26 cellular contexts compared by ENCODE assay signal in genomic region chr10:44244745-44245600, GRCh38.
DNase-seq lines count a peak whose midpoint lies in the region; ATAC-seq, FAIRE-seq and TF ChIP-seq lines count a peak whose summit lies in the region.
"Had no signal": no experiment of that assay in that cellular context is flagged by ENCODE, and none has a peak within 500 bp of the region (broad histone marks: within the 10 kb centered on the region; RNA-seq: fewer than 3 reads in every experiment).

No MANE protein-coding gene starts in this region.

- WGBS in GM23248 (ENCODE audit: low coverage in 1 of 2, low lambda C conversion rate in 2 of 2, missing lambda C conversion rate in 2 of 2), 2 experiments, result 83 to 87% methylated on average over 9 of the region's 9 CpGs
- WGBS in H1 (ENCODE audit: extremely low coverage in 1 of 2, insufficient coverage in 1 of 2, insufficient read length in 1 of 2, insufficient replicate concordance in 2 of 2, low coverage in 1 of 2, low lambda C conversion rate in 2 of 2, missing lambda C conversion rate in 1 of 2), 2 experiments, result 94% methylated on average over 9 of the region's 9 CpGs; no CpG with 5 or more reads in 1 of the 2 experiments
- WGBS in HepG2 (ENCODE audit: low lambda C conversion rate), result 38% methylated on average over 9 of the region's 9 CpGs
- WGBS in psoas muscle, 3 donors, result 87 to 92% (median 91%) methylated on average over 9 of the region's 9 CpGs

- H2BK120ac ChIP-seq in H1 (replicated peaks; ENCODE audit: low read depth, low read length), result no peak overlapping the region

- H3K36me3 ChIP-seq in GM23248 (ENCODE audit: low read depth), result no peaks in the 10 kb centered on the region
- no peaks in the 10 kb centered on the region for H3K36me3 ChIP-seq in H1 (ENCODE audit: control insufficient read depth in 2 of 4, insufficient read depth in 4 of 4, low read length in 3 of 4)
- no peaks in the 10 kb centered on the region for H3K36me3 ChIP-seq in HepG2 (replicated peaks in 1 of 2; ENCODE audit: control insufficient read depth in 1 of 2, insufficient read depth in 2 of 2, low read length in 2 of 2)
- H3K36me3 ChIP-seq in psoas muscle (ENCODE audit: insufficient read depth in 1 of 2, low read depth in 1 of 2), result no peaks in the 10 kb centered on the region

- intact Hi-C loops in HepG2 (cut with micrococcal nuclease; ENCODE audit: unreplicated experiment) (loop anchor here (1.0 kb wide), 2 partner anchors 8 to 14 kb away; no protein-coding TSS in a partner anchor), psoas muscle (cut with DNase I) (no loop called here)

- H3K4me1 ChIP-seq in GM23248 (ENCODE audit: insufficient read depth) (peaks cover 5% of the 10 kb centered on the region; the same call in 1 of the 2 replicates), H1 (replicated peaks in 1 of 4; ENCODE audit: control insufficient read depth in 3 of 4, insufficient read depth in 4 of 4, low read length in 3 of 4) (peaks cover 0 to 2% (median 0%) of the 10 kb centered on the region in 4 experiments; a peak in 2 of 7 replicates), HepG2 (ENCODE audit: insufficient read depth, low read length) (peaks cover 76% of the 10 kb centered on the region), psoas muscle (no peaks in the 10 kb centered on the region)

- DNase-seq in GM23248, result peak; percentile 4
- DNase-seq in H1 (ENCODE audit: low read depth in 1 of 2, low spot score in 2 of 2), result no peak
- DNase-seq in HepG2 (ENCODE audit: low spot score), result peak; percentile 80
- DNase-seq in renal cortical epithelial cell (ENCODE audit: low read depth), result peak; percentile 4
- no peak for DNase-seq in activated CD8-positive, alpha-beta memory T cell treated with anti-CD3 and anti-CD28 coated beads, Interleukin-2, amount 50 U/mL, for 4 hours
- DNase-seq in NCI-H2107 treated with DMSO at 0.1 percent for 48 hours (lab: John Stamatoyannopoulos, UW; ENCODE audit: unreplicated experiment), result no peak
- no peak for DNase-seq in psoas muscle
- DNase-seq: CD8-positive, alpha-beta memory T cell; DMS 273 treated with DMSO at 0.1 percent for 48 hours; DMS79; GDM1; GOT3; HCEC 1CT; Karpas-422; NCI-H1092; NCI-H1436; NCI-H187; NCI-H2081 treated with DMSO at 0.1 percent for 48 hours; NCI-H2171 treated with DMSO at 0.1 percent for 48 hours; NCI-H748 treated with DMSO at 0.1 percent for 48 hours; SIG-M5 had no signal

- peak overlapping the region; percentile 12; the same call in 1 of the 2 replicates for H2BK12ac ChIP-seq in H1 (ENCODE audit: low read depth, low read length)

- no peaks in the 10 kb centered on the region for H3K9me2 ChIP-seq in GM23248 (ENCODE audit: insufficient read depth)

- no peak overlapping the region for H3K23ac ChIP-seq in H1 (ENCODE audit: insufficient read length)

- H3K14ac ChIP-seq in H1 (ENCODE audit: insufficient read length), result no peak overlapping the region

- H3K4me2 ChIP-seq in GM23248 (ENCODE audit: unreplicated experiment) (no peak overlapping the region), H1 (ENCODE audit: insufficient read depth in 1 of 2, low read depth in 2 of 2, low read length in 2 of 2) (no peak overlapping the region), HepG2 (ENCODE audit: low read depth, low read length) (peak overlapping the region; percentile 78)

- H4K20me1 ChIP-seq in GM23248 (ENCODE audit: insufficient read depth) (no peaks in the 10 kb centered on the region), H1 (replicated peaks in 1 of 2; ENCODE audit: control insufficient read depth in 1 of 2, insufficient read depth in 2 of 2, low read length in 2 of 2) (no peaks in the 10 kb centered on the region), HepG2 (ENCODE audit: insufficient read depth, low read length) (no peaks in the 10 kb centered on the region)

- H3K27ac ChIP-seq in GM23248 (no peak overlapping the region), H1 (ENCODE audit: low read depth, low read length) (no peak overlapping the region), HepG2 (ENCODE audit: extremely low read length, insufficient read depth, low read length) (peak overlapping the region; percentile 83), psoas muscle (no peak overlapping the region)
- H3K27ac ChIP-seq: HL-60, SK-N-MC had no signal

- TF ChIP-seq EP300 in H1 (IDR thresholded peaks at IDR 0.05; ENCODE audit: borderline replicate concordance in 1 of 2, low read depth in 2 of 2, low read length in 2 of 2) (no peak), HepG2 (IDR thresholded peaks at IDR 0.05; ENCODE audit: low read depth in 2 of 2, low read length in 2 of 2) (no peak; a peak in 1 of 4 replicates), HepG2 (CRISPR knock-in tag; IDR thresholded peaks at IDR 0.05; ENCODE audit: borderline replicate concordance) (no peak)

- TF ChIP-seq RAD21 in H1 (IDR thresholded peaks at IDR 0.05 in 1 of 2, conservative IDR thresholded peaks at IDR 0.05 in 1 of 2; ENCODE audit: low read depth in 2 of 2, low read length in 2 of 2) (no peak), HepG2 (CRISPR knock-in tag; IDR thresholded peaks at IDR 0.05) (no peak)

- in situ Hi-C loops in GM23248 (cut with MboI), result no loop called here
- in situ Hi-C loops in HepG2 (cut with HindIII; ENCODE audit: extremely low pct_ligation_motif_present, low pct_unique_long_range_greater_than_20kb), result no loop called here

- no peak overlapping the region for H4K91ac ChIP-seq in H1 (replicated peaks; ENCODE audit: insufficient read length, low read length)

- H2AFZ ChIP-seq in GM23248 (no peak overlapping the region), H1 (ENCODE audit: low read length) (no peak overlapping the region), HepG2 (ENCODE audit: low read length) (peak overlapping the region; percentile 70)

- H3K27me3 ChIP-seq in GM23248 (replicated peaks; ENCODE audit: insufficient read depth), result no peaks in the 10 kb centered on the region
- H3K27me3 ChIP-seq in H1 (replicated peaks in 1 of 4; ENCODE audit: control insufficient read depth in 3 of 4, extremely low read depth in 1 of 4, insufficient read depth in 3 of 4, low read length in 3 of 4), result peaks cover 0 to 2% (median 0%) of the 10 kb centered on the region in 4 experiments; a peak in 3 of 7 replicates
- no peaks in the 10 kb centered on the region for H3K27me3 ChIP-seq in HepG2 (ENCODE audit: control insufficient read depth in 1 of 2, insufficient read depth in 2 of 2, low read length in 2 of 2)
- no peaks in the 10 kb centered on the region for H3K27me3 ChIP-seq in psoas muscle (ENCODE audit: insufficient read depth in 3 of 3, low read length in 2 of 3)

- H3K9me3 ChIP-seq in GM23248 (ENCODE audit: low read depth) (no peaks in the 10 kb centered on the region), H1 (ENCODE audit: insufficient read depth in 2 of 2, low read depth in 1 of 2, low read length in 1 of 2) (no peaks in the 10 kb centered on the region), HepG2 (ENCODE audit: low read length) (no peaks in the 10 kb centered on the region), psoas muscle (peaks cover 6% of the 10 kb centered on the region)

- H3K23me2 ChIP-seq in H1 (ENCODE audit: low read depth, low read length), result peaks cover 2% of the 10 kb centered on the region; the same call in 1 of the 2 replicates

- H3K4ac ChIP-seq in H1 (replicated peaks; ENCODE audit: insufficient read length, low read depth, low read length), result no peak overlapping the region

- TF ChIP-seq CTCF in H1 (IDR thresholded peaks at IDR 0.05; ENCODE audit: control extremely low read depth in 1 of 3, insufficient read depth in 1 of 3, low read depth in 1 of 3, low read length in 3 of 3) (no peak), HepG2 (CRISPR knock-in tag; IDR thresholded peaks at IDR 0.05) (no peak), psoas muscle (IDR thresholded peaks at IDR 0.05) (no peak)

- H3K4me3 ChIP-seq in GM23248 (no peak overlapping the region), H1 (ENCODE audit: extremely low read depth in 1 of 4, insufficient read depth in 2 of 4, low read depth in 3 of 4, low read length in 4 of 4) (no peak overlapping the region), HepG2 (replicated peaks in 1 of 3; ENCODE audit: insufficient read depth in 1 of 3, low read depth in 2 of 3, low read length in 3 of 3) (peak overlapping the region in 1 of 3 experiments; percentile 12; a peak in 1 of 6 replicates), psoas muscle (no peak overlapping the region)
- H3K4me3 ChIP-seq: SK-N-MC had no signal

- TSS peak; percentile 93 for BruUV-seq in HepG2 (replicated peaks; lab: Mats Ljungman, UMichigan)

- POLR2A ChIA-PET in H1 (lab: Charles Lee; ENCODE audit: partially characterized antibody), result interaction anchor here (1.2 to 1.3 kb wide), 2 partner anchors 10 to 29 kb away, joined by 3 to 5 read pairs; no protein-coding TSS in a partner anchor
- POLR2A ChIA-PET in HepG2 (lab: Yijun Ruan, JAX), result interaction anchor here (0.6 to 1.9 kb wide), 5 partner anchors 8 to 15 kb away, joined by 3 to 32 read pairs (median 9); no protein-coding TSS in a partner anchor

- H4K5ac ChIP-seq in H1 (ENCODE audit: insufficient read length, low read depth, low read length), result no peak overlapping the region

- no peak overlapping the region; the same call in 1 of the 2 replicates for H2AK5ac ChIP-seq in H1 (ENCODE audit: low read depth, low read length)

- H3K9ac ChIP-seq in GM23248, result no peak overlapping the region
- H3K9ac ChIP-seq in H1 (replicated peaks in 1 of 4; ENCODE audit: extremely low read depth in 1 of 4, low read depth in 3 of 4, low read length in 3 of 4), result no peak overlapping the region
- H3K9ac ChIP-seq in HepG2 (ENCODE audit: insufficient read depth, low read depth, low read length), result peak overlapping the region; percentile 71

- H3K18ac ChIP-seq in H1 (ENCODE audit: extremely low read depth, low read length), result no peak overlapping the region

- no peaks in the 10 kb centered on the region for H3K79me2 ChIP-seq in GM23248 (ENCODE audit: insufficient read depth)
- no peaks in the 10 kb centered on the region for H3K79me2 ChIP-seq in H1 (ENCODE audit: control insufficient read depth in 1 of 2, insufficient read depth in 2 of 2, low read length in 2 of 2)
- H3K79me2 ChIP-seq in HepG2 (ENCODE audit: insufficient read depth, low read length), result no peaks in the 10 kb centered on the region

- TF ChIP-seq POLR2A in H1 (IDR thresholded peaks at IDR 0.05; ENCODE audit: control extremely low read depth in 1 of 2, low read depth in 2 of 2, low read length in 2 of 2), result no peak
- peak in 1 of 2 experiments; percentile 27; a peak in 1 of 4 replicates for TF ChIP-seq POLR2A in HepG2 (IDR thresholded peaks at IDR 0.05; ENCODE audit: insufficient read depth in 1 of 2, low read depth in 2 of 2, low read length in 2 of 2)

- H3F3A ChIP-seq in GM23248 (ENCODE audit: insufficient read depth), result 0 out of 2 replicates have a peak, but pooled peaks cover 4% of the 10 kb centered on the region

- H2BK15ac ChIP-seq in H1 (ENCODE audit: low read length), result no peak overlapping the region

- H2BK20ac ChIP-seq in H1 (ENCODE audit: low read length), result 0 out of 2 replicates have a peak overlapping the region, but pooled peaks have one; percentile 61

- CTCF ChIA-PET in H1 (lab: Charles Lee; ENCODE audit: partially characterized antibody) (interaction anchor here (1.4 kb wide), 1 partner anchor 11 kb away, joined by 5 read pairs; no protein-coding TSS in a partner anchor), HepG2 (lab: Yijun Ruan, JAX; ENCODE audit: low intra/inter-chr PET ratio, low total read pairs) (no interaction called here)

- no peak for FAIRE-seq in H1 (lab: Jason Lieb, UNC)
- FAIRE-seq in HepG2 (lab: Jason Lieb, UNC), result peak; percentile 54
- FAIRE-seq: A204.1, GM12892, RCC 7860 had no signal

- H2BK5ac ChIP-seq in H1 (ENCODE audit: low read depth, low read length), result no peak overlapping the region

- no peak overlapping the region for H3K56ac ChIP-seq in H1 (replicated peaks; ENCODE audit: insufficient read length, low read depth, low read length)

- ATAC-seq in HepG2 (peak; percentile 97), psoas muscle (no peak)

- no peak overlapping the region for H4K8ac ChIP-seq in H1 (ENCODE audit: extremely low read depth, insufficient read depth, low read length)

- no peaks in the 10 kb centered on the region for H3K79me1 ChIP-seq in H1 (ENCODE audit: low read depth, low read length)

Comparison
In these comparisons a context has a peak if more than half of its experiments do, and no peak if none do; other contexts are left out.
1. DNase-seq: peak in GM23248 (single experiment), HepG2 (single experiment) and renal cortical epithelial cell (single experiment); none in H1 (0 of 2), activated CD8-positive, alpha-beta memory T cell treated with anti-CD3 and anti-CD28 coated beads, Interleukin-2, amount 50 U/mL, for 4 hours (single experiment), NCI-H2107 treated with DMSO at 0.1 percent for 48 hours (single experiment) and psoas muscle (0 of 2).